Comparison of ENCODE assay signal across 1 cellular context in the genomic region with DNA sequence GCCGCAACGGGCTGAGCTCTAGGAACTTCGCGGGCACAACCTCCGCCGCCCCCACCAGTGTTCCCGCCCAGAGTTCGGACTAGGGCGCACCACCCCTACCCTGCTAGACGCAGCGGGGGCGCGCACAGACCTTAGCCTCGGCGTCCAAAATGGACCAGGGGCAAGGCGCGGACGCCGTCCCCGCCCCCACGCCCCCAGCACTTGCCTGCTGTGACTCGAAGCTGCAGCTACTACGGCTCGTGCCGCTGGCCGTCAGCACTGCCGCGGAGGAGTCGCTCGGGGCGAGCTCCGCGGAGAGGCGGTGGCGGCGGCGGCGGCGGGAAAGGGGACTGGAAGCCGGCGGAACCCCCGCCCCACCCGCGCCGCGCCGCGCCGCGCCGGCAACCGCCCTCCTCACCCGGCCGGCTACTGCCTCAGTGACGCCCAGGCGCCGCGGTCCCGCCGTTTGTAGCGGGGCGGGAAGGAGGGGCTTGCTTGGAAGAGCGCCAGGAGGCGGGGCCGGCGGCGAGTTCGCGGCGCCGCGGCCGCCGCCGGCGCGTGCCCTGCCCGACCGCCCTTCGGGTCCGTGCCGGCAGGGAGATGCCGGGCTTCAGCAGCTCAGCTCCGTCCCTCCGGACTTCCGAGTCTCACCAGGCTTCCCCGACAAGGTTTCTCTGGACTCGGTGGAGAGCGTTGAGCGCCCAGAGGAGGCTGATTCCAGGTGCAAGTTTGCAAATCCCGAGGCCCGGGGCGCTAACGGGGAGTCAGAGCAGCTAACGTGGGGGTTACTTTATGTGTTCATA.
TF ChIP-seq lines count a peak whose summit lies in the region.

No MANE protein-coding gene starts in this region.

TF ChIP-seq in H1, 55 proteins besides CTCF, POLR2A, EP300 and RAD21:
- no peak for TF ChIP-seq TEAD4 (IDR thresholded peaks at IDR 0.05; ENCODE audit: low read depth, low read length)
- TF ChIP-seq GTF2F1 (IDR thresholded peaks at IDR 0.05; ENCODE audit: borderline replicate concordance, low read depth, low read length) = no peak
- peak; percentile 73; the same call in 1 of the 2 replicates for TF ChIP-seq YY1 (IDR thresholded peaks at IDR 0.05; ENCODE audit: low read depth, low read length)
- peak; percentile 46 for TF ChIP-seq TAF7 (optimal IDR thresholded peaks at IDR 0.05; ENCODE audit: borderline replicate concordance, low read depth, low read length)
- TF ChIP-seq BACH1 (IDR thresholded peaks at IDR 0.05; ENCODE audit: low read length) = peak; percentile 2; the same call in 1 of the 2 replicates
- peak; percentile 25; the same call in 1 of the 2 replicates for TF ChIP-seq PHF8 (conservative IDR thresholded peaks at IDR 0.05; ENCODE audit: low read depth, low read length)
- peak; percentile 77 for TF ChIP-seq TAF1 (IDR thresholded peaks at IDR 0.05; ENCODE audit: low read depth, low read length)
- no peak for TF ChIP-seq KDM1A (IDR thresholded peaks at IDR 0.05; ENCODE audit: borderline replicate concordance, low read length)
- peak; percentile 94 for TF ChIP-seq ASH2L (IDR thresholded peaks at IDR 0.05; ENCODE audit: low read length)
- peak; percentile 4 for TF ChIP-seq KDM4A (IDR thresholded peaks at IDR 0.05; ENCODE audit: low read depth, low read length, severe bottlenecking)
- TF ChIP-seq, protein P1, sequence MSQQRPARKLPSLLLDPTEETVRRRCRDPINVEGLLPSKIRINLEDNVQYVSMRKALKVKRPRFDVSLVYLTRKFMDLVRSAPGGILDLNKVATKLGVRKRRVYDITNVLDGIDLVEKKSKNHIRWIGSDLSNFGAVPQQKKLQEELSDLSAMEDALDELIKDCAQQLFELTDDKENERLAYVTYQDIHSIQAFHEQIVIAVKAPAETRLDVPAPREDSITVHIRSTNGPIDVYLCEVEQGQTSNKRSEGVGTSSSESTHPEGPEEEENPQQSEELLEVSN (IDR thresholded peaks at IDR 0.05) = peak; percentile 77; the same call in 1 of the 2 replicates
- peak; percentile 61; the same call in 1 of the 2 replicates for TF ChIP-seq TBP (IDR thresholded peaks at IDR 0.05; ENCODE audit: low read depth, low read length)
- TF ChIP-seq CREB1 (IDR thresholded peaks at IDR 0.05) = 0 out of 2 replicates have a peak, but pooled peaks have one; percentile 14
- TF ChIP-seq EGR1 (IDR thresholded peaks at IDR 0.05; ENCODE audit: borderline replicate concordance, low read depth, low read length) = 0 out of 2 replicates have a peak, but pooled peaks have one; percentile 34
- TF ChIP-seq, protein P2, sequence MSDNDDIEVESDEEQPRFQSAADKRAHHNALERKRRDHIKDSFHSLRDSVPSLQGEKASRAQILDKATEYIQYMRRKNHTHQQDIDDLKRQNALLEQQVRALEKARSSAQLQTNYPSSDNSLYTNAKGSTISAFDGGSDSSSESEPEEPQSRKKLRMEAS (IDR thresholded peaks at IDR 0.05) = peak; percentile 85
- TF ChIP-seq GABPA (IDR thresholded peaks at IDR 0.05; ENCODE audit: borderline replicate concordance, insufficient read depth, low read length) = no peak
- TF ChIP-seq EZH2 (IDR thresholded peaks at IDR 0.05; ENCODE audit: low read depth, low read length, severe bottlenecking) = no peak
- TF ChIP-seq SIRT6 (IDR thresholded peaks at IDR 0.05; ENCODE audit: low read length) = no peak
TF ChIP-seq in H1: peak in this region for 12.
